In the genomic region with DNA sequence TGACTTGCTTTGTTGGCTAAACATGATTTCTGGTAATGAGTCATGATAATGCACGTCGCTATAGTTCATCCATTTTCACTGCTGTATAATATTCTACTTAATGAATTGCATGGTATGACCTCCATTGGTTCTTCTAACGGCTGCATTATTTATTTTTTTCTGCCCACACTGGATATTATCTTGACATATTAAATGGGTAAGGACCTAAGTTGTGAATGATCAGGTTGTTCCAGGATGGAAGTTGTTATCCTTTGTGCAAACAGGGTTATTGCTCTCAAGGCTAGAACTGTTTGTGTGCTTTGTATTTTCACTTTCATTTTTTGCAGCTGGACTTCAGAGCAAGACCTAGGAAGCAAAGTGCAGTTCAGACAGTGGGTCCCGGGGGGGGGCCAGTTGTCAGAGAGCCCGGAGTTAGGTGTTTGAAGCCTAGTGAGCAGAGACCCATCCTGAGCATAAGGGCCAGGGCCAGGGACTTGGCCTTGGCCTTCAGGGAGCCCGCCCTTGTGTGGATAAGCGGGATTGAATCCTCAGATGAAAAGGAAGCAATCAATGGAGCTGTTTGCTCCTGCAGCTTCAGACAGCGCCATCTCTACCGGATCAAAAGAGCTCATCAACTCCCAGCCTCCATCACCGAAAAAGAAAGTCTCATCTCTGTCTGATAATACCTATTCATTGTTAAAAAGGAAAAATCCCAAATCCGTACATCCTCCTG, we compare ENCODE assay signal across 1 cellular context.
TF ChIP-seq lines count a peak whose summit lies in the region.

No MANE protein-coding gene starts in this region.

TF ChIP-seq in HepG2, 621 proteins besides CTCF, POLR2A, EP300 and RAD21 (continued from another document and continues in another):
- TF ChIP-seq, protein P1, sequence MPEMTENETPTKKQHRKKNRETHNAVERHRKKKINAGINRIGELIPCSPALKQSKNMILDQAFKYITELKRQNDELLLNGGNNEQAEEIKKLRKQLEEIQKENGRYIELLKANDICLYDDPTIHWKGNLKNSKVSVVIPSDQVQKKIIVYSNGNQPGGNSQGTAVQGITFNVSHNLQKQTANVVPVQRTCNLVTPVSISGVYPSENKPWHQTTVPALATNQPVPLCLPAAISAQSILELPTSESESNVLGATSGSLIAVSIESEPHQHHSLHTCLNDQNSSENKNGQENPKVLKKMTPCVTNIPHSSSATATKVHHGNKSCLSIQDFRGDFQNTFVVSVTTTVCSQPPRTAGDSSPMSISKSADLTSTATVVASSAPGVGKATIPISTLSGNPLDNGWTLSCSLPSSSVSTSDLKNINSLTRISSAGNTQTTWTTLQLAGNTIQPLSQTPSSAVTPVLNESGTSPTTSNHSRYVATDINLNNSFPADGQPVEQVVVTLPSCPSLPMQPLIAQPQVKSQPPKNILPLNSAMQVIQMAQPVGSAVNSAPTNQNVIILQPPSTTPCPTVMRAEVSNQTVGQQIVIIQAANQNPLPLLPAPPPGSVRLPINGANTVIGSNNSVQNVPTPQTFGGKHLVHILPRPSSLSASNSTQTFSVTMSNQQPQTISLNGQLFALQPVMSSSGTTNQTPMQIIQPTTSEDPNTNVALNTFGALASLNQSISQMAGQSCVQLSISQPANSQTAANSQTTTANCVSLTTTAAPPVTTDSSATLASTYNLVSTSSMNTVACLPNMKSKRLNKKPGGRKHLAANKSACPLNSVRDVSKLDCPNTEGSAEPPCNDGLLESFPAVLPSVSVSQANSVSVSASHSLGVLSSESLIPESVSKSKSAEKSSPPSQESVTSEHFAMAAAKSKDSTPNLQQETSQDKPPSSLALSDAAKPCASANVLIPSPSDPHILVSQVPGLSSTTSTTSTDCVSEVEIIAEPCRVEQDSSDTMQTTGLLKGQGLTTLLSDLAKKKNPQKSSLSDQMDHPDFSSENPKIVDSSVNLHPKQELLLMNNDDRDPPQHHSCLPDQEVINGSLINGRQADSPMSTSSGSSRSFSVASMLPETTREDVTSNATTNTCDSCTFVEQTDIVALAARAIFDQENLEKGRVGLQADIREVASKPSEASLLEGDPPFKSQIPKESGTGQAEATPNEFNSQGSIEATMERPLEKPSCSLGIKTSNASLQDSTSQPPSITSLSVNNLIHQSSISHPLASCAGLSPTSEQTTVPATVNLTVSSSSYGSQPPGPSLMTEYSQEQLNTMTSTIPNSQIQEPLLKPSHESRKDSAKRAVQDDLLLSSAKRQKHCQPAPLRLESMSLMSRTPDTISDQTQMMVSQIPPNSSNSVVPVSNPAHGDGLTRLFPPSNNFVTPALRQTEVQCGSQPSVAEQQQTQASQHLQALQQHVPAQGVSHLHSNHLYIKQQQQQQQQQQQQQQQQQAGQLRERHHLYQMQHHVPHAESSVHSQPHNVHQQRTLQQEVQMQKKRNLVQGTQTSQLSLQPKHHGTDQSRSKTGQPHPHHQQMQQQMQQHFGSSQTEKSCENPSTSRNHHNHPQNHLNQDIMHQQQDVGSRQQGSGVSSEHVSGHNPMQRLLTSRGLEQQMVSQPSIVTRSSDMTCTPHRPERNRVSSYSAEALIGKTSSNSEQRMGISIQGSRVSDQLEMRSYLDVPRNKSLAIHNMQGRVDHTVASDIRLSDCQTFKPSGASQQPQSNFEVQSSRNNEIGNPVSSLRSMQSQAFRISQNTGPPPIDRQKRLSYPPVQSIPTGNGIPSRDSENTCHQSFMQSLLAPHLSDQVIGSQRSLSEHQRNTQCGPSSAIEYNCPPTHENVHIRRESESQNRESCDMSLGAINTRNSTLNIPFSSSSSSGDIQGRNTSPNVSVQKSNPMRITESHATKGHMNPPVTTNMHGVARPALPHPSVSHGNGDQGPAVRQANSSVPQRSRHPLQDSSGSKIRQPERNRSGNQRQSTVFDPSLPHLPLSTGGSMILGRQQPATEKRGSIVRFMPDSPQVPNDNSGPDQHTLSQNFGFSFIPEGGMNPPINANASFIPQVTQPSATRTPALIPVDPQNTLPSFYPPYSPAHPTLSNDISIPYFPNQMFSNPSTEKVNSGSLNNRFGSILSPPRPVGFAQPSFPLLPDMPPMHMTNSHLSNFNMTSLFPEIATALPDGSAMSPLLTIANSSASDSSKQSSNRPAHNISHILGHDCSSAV (CRISPR knock-in tag; IDR thresholded peaks at IDR 0.05; ENCODE audit: borderline replicate concordance): no peak
- no peak for TF ChIP-seq ZNF841 (CRISPR knock-in tag; IDR thresholded peaks at IDR 0.05; ENCODE audit: borderline replicate concordance)
- TF ChIP-seq, protein P2, sequence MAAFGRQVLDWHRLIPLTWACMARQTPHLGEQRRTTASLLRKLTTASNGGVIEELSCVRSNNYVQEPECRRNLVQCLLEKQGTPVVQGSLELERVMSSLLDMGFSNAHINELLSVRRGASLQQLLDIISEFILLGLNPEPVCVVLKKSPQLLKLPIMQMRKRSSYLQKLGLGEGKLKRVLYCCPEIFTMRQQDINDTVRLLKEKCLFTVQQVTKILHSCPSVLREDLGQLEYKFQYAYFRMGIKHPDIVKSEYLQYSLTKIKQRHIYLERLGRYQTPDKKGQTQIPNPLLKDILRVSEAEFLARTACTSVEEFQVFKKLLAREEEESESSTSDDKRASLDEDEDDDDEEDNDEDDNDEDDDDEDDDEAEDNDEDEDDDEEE (CRISPR knock-in tag; IDR thresholded peaks at IDR 0.05): no peak
- TF ChIP-seq ZNF570 (CRISPR knock-in tag; IDR thresholded peaks at IDR 0.05; ENCODE audit: borderline replicate concordance): no peak
- peak; percentile 98 for TF ChIP-seq TBL1XR1 (IDR thresholded peaks at IDR 0.05; ENCODE audit: borderline replicate concordance, low read length, partially characterized antibody)
- TF ChIP-seq, protein P3, sequence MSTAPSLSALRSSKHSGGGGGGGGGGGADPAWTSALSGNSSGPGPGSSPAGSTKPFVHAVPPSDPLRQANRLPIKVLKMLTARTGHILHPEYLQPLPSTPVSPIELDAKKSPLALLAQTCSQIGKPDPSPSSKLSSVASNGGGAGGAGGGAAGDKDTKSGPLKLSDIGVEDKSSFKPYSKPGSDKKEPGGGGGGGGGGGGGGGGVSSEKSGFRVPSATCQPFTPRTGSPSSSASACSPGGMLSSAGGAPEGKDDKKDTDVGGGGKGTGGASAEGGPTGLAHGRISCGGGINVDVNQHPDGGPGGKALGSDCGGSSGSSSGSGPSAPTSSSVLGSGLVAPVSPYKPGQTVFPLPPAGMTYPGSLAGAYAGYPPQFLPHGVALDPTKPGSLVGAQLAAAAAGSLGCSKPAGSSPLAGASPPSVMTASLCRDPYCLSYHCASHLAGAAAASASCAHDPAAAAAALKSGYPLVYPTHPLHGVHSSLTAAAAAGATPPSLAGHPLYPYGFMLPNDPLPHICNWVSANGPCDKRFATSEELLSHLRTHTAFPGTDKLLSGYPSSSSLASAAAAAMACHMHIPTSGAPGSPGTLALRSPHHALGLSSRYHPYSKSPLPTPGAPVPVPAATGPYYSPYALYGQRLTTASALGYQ (CRISPR knock-in tag; IDR thresholded peaks at IDR 0.05): peak; percentile 97
- TF ChIP-seq TCF12 (IDR thresholded peaks at IDR 0.05): no peak
- peak; percentile 99 for TF ChIP-seq TCF12 (CRISPR knock-in tag; IDR thresholded peaks at IDR 0.05)
- no peak for TF ChIP-seq NFYB (CRISPR knock-in tag; IDR thresholded peaks at IDR 0.05)
- no peak for TF ChIP-seq ZNF75D (CRISPR knock-in tag; IDR thresholded peaks at IDR 0.05; ENCODE audit: borderline replicate concordance)
- TF ChIP-seq ZNF331 (CRISPR knock-in tag; IDR thresholded peaks at IDR 0.05): peak; percentile 79
- TF ChIP-seq ZNF10 (CRISPR knock-in tag; IDR thresholded peaks at IDR 0.05; ENCODE audit: borderline replicate concordance, low read depth): no peak
- TF ChIP-seq HDAC1 (CRISPR knock-in tag; IDR thresholded peaks at IDR 0.05): peak; percentile 98
- TF ChIP-seq ZNF121 (CRISPR knock-in tag; IDR thresholded peaks at IDR 0.05): peak; percentile 79
- TF ChIP-seq CCAR2 (optimal IDR thresholded peaks at IDR 0.05; ENCODE audit: low read depth, low read length): peak; percentile 58
- no peak for TF ChIP-seq BHLHE40 (IDR thresholded peaks at IDR 0.05; ENCODE audit: low read length)
- peak; percentile 87 to 90 for TF ChIP-seq NR2F1 (CRISPR knock-in tag; IDR thresholded peaks at IDR 0.05)
- no peak for TF ChIP-seq ZNF713 (CRISPR knock-in tag; IDR thresholded peaks at IDR 0.05)
- no peak for TF ChIP-seq XBP1 (CRISPR knock-in tag; IDR thresholded peaks at IDR 0.05)
- TF ChIP-seq, protein P4, sequence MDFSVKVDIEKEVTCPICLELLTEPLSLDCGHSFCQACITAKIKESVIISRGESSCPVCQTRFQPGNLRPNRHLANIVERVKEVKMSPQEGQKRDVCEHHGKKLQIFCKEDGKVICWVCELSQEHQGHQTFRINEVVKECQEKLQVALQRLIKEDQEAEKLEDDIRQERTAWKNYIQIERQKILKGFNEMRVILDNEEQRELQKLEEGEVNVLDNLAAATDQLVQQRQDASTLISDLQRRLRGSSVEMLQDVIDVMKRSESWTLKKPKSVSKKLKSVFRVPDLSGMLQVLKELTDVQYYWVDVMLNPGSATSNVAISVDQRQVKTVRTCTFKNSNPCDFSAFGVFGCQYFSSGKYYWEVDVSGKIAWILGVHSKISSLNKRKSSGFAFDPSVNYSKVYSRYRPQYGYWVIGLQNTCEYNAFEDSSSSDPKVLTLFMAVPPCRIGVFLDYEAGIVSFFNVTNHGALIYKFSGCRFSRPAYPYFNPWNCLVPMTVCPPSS (IDR thresholded peaks at IDR 0.05): no peak
- TF ChIP-seq, protein P5, sequence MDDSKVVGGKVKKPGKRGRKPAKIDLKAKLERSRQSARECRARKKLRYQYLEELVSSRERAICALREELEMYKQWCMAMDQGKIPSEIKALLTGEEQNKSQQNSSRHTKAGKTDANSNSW (CRISPR knock-in tag; IDR thresholded peaks at IDR 0.05; ENCODE audit: borderline replicate concordance): no peak
- TF ChIP-seq ZFY (CRISPR knock-in tag; IDR thresholded peaks at IDR 0.05): peak; percentile 24
- no peak for TF ChIP-seq PLRG1 (conservative IDR thresholded peaks at IDR 0.05)
- TF ChIP-seq SMAD9 (CRISPR knock-in tag; IDR thresholded peaks at IDR 0.05): no peak
- TF ChIP-seq BRCA1 (CRISPR knock-in tag; IDR thresholded peaks at IDR 0.05): no peak
- no peak for TF ChIP-seq HCFC1 (IDR thresholded peaks at IDR 0.05; ENCODE audit: low read depth, low read length)
- peak; percentile 96 for TF ChIP-seq NFIC (IDR thresholded peaks at IDR 0.05; ENCODE audit: low read length)
- no peak; the same call in 1 of the 2 replicates for TF ChIP-seq SIX1 (CRISPR knock-in tag; IDR thresholded peaks at IDR 0.05; ENCODE audit: borderline replicate concordance)
- TF ChIP-seq, protein P6, sequence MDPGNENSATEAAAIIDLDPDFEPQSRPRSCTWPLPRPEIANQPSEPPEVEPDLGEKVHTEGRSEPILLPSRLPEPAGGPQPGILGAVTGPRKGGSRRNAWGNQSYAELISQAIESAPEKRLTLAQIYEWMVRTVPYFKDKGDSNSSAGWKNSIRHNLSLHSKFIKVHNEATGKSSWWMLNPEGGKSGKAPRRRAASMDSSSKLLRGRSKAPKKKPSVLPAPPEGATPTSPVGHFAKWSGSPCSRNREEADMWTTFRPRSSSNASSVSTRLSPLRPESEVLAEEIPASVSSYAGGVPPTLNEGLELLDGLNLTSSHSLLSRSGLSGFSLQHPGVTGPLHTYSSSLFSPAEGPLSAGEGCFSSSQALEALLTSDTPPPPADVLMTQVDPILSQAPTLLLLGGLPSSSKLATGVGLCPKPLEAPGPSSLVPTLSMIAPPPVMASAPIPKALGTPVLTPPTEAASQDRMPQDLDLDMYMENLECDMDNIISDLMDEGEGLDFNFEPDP (CRISPR knock-in tag; conservative IDR thresholded peaks at IDR 0.05): no peak
- TF ChIP-seq ZNF367 (CRISPR knock-in tag; IDR thresholded peaks at IDR 0.05; ENCODE audit: borderline replicate concordance): no peak
- peak; percentile 21; the same call in 1 of the 2 replicates for TF ChIP-seq MED13 (CRISPR knock-in tag; IDR thresholded peaks at IDR 0.05)
- TF ChIP-seq, protein P7, sequence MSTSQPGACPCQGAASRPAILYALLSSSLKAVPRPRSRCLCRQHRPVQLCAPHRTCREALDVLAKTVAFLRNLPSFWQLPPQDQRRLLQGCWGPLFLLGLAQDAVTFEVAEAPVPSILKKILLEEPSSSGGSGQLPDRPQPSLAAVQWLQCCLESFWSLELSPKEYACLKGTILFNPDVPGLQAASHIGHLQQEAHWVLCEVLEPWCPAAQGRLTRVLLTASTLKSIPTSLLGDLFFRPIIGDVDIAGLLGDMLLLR (CRISPR knock-in tag; IDR thresholded peaks at IDR 0.05): no peak
- TF ChIP-seq KDM6A (CRISPR knock-in tag; IDR thresholded peaks at IDR 0.05; ENCODE audit: low read depth): peak; percentile 88
- peak; percentile 50; the same call in 1 of the 2 replicates for TF ChIP-seq NKX3-1 (CRISPR knock-in tag; IDR thresholded peaks at IDR 0.05)
- no peak for TF ChIP-seq HNRNPK (IDR thresholded peaks at IDR 0.05; ENCODE audit: low read depth, low read length, poor library complexity, severe bottlenecking)
- no peak for TF ChIP-seq RELA (CRISPR knock-in tag; IDR thresholded peaks at IDR 0.05)
- TF ChIP-seq, protein P8, sequence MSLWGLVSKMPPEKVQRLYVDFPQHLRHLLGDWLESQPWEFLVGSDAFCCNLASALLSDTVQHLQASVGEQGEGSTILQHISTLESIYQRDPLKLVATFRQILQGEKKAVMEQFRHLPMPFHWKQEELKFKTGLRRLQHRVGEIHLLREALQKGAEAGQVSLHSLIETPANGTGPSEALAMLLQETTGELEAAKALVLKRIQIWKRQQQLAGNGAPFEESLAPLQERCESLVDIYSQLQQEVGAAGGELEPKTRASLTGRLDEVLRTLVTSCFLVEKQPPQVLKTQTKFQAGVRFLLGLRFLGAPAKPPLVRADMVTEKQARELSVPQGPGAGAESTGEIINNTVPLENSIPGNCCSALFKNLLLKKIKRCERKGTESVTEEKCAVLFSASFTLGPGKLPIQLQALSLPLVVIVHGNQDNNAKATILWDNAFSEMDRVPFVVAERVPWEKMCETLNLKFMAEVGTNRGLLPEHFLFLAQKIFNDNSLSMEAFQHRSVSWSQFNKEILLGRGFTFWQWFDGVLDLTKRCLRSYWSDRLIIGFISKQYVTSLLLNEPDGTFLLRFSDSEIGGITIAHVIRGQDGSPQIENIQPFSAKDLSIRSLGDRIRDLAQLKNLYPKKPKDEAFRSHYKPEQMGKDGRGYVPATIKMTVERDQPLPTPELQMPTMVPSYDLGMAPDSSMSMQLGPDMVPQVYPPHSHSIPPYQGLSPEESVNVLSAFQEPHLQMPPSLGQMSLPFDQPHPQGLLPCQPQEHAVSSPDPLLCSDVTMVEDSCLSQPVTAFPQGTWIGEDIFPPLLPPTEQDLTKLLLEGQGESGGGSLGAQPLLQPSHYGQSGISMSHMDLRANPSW (CRISPR knock-in tag; IDR thresholded peaks at IDR 0.05; ENCODE audit: borderline replicate concordance): peak; percentile 71; the same call in 1 of the 2 replicates
- no peak for TF ChIP-seq CHCHD3 (CRISPR knock-in tag; IDR thresholded peaks at IDR 0.05)
